In the genomic region with DNA sequence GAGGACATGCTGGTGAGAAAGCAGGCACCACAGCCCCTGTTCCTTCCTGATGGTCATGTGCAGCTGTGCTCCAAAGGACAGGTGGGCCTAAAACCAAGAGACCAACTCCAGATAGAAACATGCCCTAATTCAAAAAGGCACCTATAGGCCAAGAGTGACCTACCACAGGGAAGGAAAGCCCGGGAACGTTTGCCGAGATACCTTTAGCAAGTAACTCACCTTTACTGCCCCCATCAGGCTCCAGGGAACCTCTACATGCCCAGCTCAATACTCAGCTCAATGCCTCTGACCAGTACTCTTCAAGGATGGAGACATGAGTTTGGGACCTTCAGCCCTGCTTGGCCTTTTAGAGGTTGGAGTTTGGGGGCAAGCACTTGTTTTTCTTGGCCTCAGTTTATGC, we compare ENCODE assay signal across 16 cellular contexts.
"Had no signal": no experiment of that assay in that cellular context is flagged by ENCODE, and none has a peak within 500 bp of the region (broad histone marks: within the 10 kb centered on the region; RNA-seq: fewer than 3 reads in every experiment).

No MANE protein-coding gene starts in this region.

- H2AFZ ChIP-seq: parathyroid adenoma had no signal

- H3K79me2 ChIP-seq: parathyroid adenoma had no signal

- FAIRE-seq: keratinocyte had no signal

- ATAC-seq: activated CD4-positive, alpha-beta T cell treated with anti-CD3 and anti-CD28 coated beads for 36 hours; activated T-cell treated with anti-CD3 and anti-CD28 coated beads, Interleukin-2, amount 50 U/mL, for 72 hours; left lung had no signal

- H3K36me3 ChIP-seq: left lung, upper lobe of left lung had no signal

- H3K9me3 ChIP-seq: left lung, upper lobe of left lung had no signal

- H3K9ac ChIP-seq: parathyroid adenoma had no signal

- H3K27me3 ChIP-seq: left lung, upper lobe of left lung had no signal

- H3K4me3 ChIP-seq: left lung, upper lobe of left lung had no signal

- H3K27ac ChIP-seq: left lung, parathyroid adenoma, upper lobe of left lung had no signal

- H3K4me1 ChIP-seq: left lung, parathyroid adenoma, upper lobe of left lung had no signal

- DNase-seq: activated CD4-positive, alpha-beta memory T cell treated with anti-CD3 and anti-CD28 coated beads, Interleukin-2, amount 10 ng/mL, durations not matched to agents 7 days and 5 days; activated CD4-positive, alpha-beta T cell treated with anti-CD3 and anti-CD28 coated beads for 36 hours; activated gamma-delta T cell treated with Interleukin-2 at 50 U/mL for 16 hours; activated naive CD8-positive, alpha-beta T cell treated with anti-CD3 and anti-CD28 coated beads, Interleukin-2, amount 10 ng/mL, durations not matched to agents 7 days and 5 days; activated T-cell treated with anti-CD3 and anti-CD28 coated beads, Interleukin-2, amount 50 U/mL, for 72 hours; anterior cingulate cortex; cerebellar nuclear complex; dermis blood vessel endothelial cell; glutamatergic neuron; left lung; stimulated activated CD4-positive, alpha-beta T cell treated with anti-CD3 and anti-CD28 coated beads, Interleukin-2, amount 100 ng/mL, for 48 hours; stimulated activated naive CD4-positive, alpha-beta T cell treated with Interleukin-2 at 50 U/mL for 16 hours; T-helper 9 cell; upper lobe of left lung had no signal
